Comparison of ENCODE assay signal across 11 cellular contexts in genomic region chr3:136070334-136070733, GRCh38.
DNase-seq lines count a peak whose midpoint lies in the region; ATAC-seq and TF ChIP-seq lines count a peak whose summit lies in the region.
"Had no signal": no experiment of that assay in that cellular context is flagged by ENCODE, and none has a peak within 500 bp of the region (broad histone marks: within the 10 kb centered on the region; RNA-seq: fewer than 3 reads in every experiment).

No MANE protein-coding gene starts in this region.

- no peak overlapping the region for H3K4me3 ChIP-seq in HCT116 (replicated peaks in 1 of 2; ENCODE audit: low read depth in 1 of 2, low read length in 2 of 2)
- no peak overlapping the region for H3K4me3 ChIP-seq in skeletal muscle tissue (ENCODE audit: low read length in 3 of 3)
- no peak overlapping the region for H3K4me3 ChIP-seq in BE2C (ENCODE audit: low read depth, low read length)

- H3K27me3 ChIP-seq in HCT116 (ENCODE audit: insufficient read depth, low read length) (no peaks in the 10 kb centered on the region), foreskin keratinocyte (no peaks in the 10 kb centered on the region), skeletal muscle tissue (ENCODE audit: control insufficient read depth in 3 of 3, insufficient read depth in 3 of 3, low read length in 3 of 3) (no peaks in the 10 kb centered on the region), BE2C (no peaks in the 10 kb centered on the region)

- no peaks in the 10 kb centered on the region for H3K79me2 ChIP-seq in HCT116 (ENCODE audit: insufficient read depth, low read length)

- no peaks in the 10 kb centered on the region for H3K36me3 ChIP-seq in HCT116 (ENCODE audit: control insufficient read depth in 1 of 2, insufficient read depth in 2 of 2, low read length in 2 of 2)
- peaks cover 4 to 11% (median 8%) of the 10 kb centered on the region in 3 donors for H3K36me3 ChIP-seq in skeletal muscle tissue (ENCODE audit: control insufficient read depth in 3 of 3, insufficient read depth in 3 of 3, low read length in 3 of 3)
- H3K36me3 ChIP-seq in BE2C: no peaks in the 10 kb centered on the region

- peak overlapping the region; percentile 31; the same call in 1 of the 2 replicates for H3K4me2 ChIP-seq in HCT116 (ENCODE audit: low read length)

- no peaks in the 10 kb centered on the region for H3K9me2 ChIP-seq in HCT116 (ENCODE audit: insufficient read depth)

- TF ChIP-seq RAD21 in HCT116 (IDR thresholded peaks at IDR 0.05; ENCODE audit: low read depth): no peak

- H3K9me3 ChIP-seq in HCT116 (ENCODE audit: control insufficient read depth in 1 of 2, insufficient read depth in 1 of 2, low read depth in 1 of 2, low read length in 2 of 2) (no peaks in the 10 kb centered on the region), skeletal muscle tissue (ENCODE audit: control insufficient read depth in 3 of 3, low read length in 3 of 3) (no peaks in the 10 kb centered on the region), BE2C (no peaks in the 10 kb centered on the region)

- H3K9ac ChIP-seq in HCT116 (ENCODE audit: low read length) (no peak overlapping the region), skeletal muscle tissue (ENCODE audit: low read depth in 1 of 3, low read length in 3 of 3) (peak overlapping the region in 1 of 3 donors; percentile 55)

- CTCF ChIA-PET in HCT116 (lab: Charles Lee): interaction anchor here (1.5 to 2.7 kb wide), 5 partner anchors 28 to 944 kb away, joined by 4 to 22 read pairs (median 5); partner anchors contain the start of gene STAG1

- H3K27ac ChIP-seq in HCT116 (ENCODE audit: low read depth, low read length) (no peak overlapping the region; the same call in 1 of the 2 replicates), foreskin keratinocyte (peak overlapping the region; percentile 35), skeletal muscle tissue (ENCODE audit: low read depth, low read length) (peak overlapping the region; percentile 80)

- no peak overlapping the region for H2AFZ ChIP-seq in HCT116 (ENCODE audit: low read depth, low read length, poor library complexity, severe bottlenecking)

- H3K4me1 ChIP-seq in HCT116 (ENCODE audit: control insufficient read depth in 1 of 2, insufficient read depth in 2 of 2, low read length in 2 of 2) (peaks cover 10 to 19% of the 10 kb centered on the region in 2 experiments), foreskin keratinocyte (peaks cover 21% of the 10 kb centered on the region), skeletal muscle tissue (ENCODE audit: control insufficient read depth in 3 of 3, insufficient read depth in 3 of 3, low read length in 3 of 3) (peaks cover 16 to 25% (median 24%) of the 10 kb centered on the region in 3 donors), BE2C (no peaks in the 10 kb centered on the region)

- POLR2A ChIA-PET in HCT116 (lab: Charles Lee): no interaction called here

- no TSS peak for BruUV-seq in HCT116 (replicated peaks; lab: Mats Ljungman, UMichigan)

- DNase-seq in HCT116 (ENCODE audit: low read depth, low spot score) (no peak), T1000 (lab: John Stamatoyannopoulos, UW) (peak; percentile 15), foreskin keratinocyte (peak; percentile 79 to 92), BE2C (no peak), HUDEP-2 (lab: John Stamatoyannopoulos, UW; ENCODE audit: unreplicated experiment in 76 of 76) (no peak)
- DNase-seq: activated naive CD4-positive, alpha-beta T cell treated with anti-CD3 and anti-CD28 coated beads for 36 hours; NCI-H1105 treated with DMSO at 0.1 percent for 48 hours; small intestine had no signal

- RAD21 ChIA-PET in HCT116 (lab: Charles Lee; ENCODE audit: low non-redundant PET in 1 of 2, low total read pairs in 2 of 2, uncharacterized antibody in 2 of 2, unreplicated experiment in 2 of 2): no interaction called here

- ATAC-seq in HCT116 (peak; percentile 34; the same call in 1 of the 2 replicates), foreskin keratinocyte (peak; percentile 94), HG02678 (IDR thresholded peaks at IDR 0.05; ENCODE audit: unreplicated experiment) (no peak), GM19467 (IDR thresholded peaks at IDR 0.05; ENCODE audit: unreplicated experiment) (no peak)

- H4K20me1 ChIP-seq in HCT116 (ENCODE audit: insufficient read depth): no peaks in the 10 kb centered on the region

- no peak for TF ChIP-seq POLR2A in HCT116 (IDR thresholded peaks at IDR 0.05; ENCODE audit: borderline replicate concordance, extremely low read depth, insufficient read depth, insufficient read length)

- intact Hi-C loops in HCT116 (cut with micrococcal nuclease): loop anchor here (10.0 kb wide), 3 partner anchors 1624 to 1904 kb away; no protein-coding TSS in a partner anchor

- TF ChIP-seq CTCF in HCT116 (IDR thresholded peaks at IDR 0.05 in 2 of 3, conservative IDR thresholded peaks at IDR 0.05 in 1 of 3; ENCODE audit: borderline replicate concordance in 1 of 3, insufficient read depth in 1 of 3, low read depth in 2 of 3, low read length in 2 of 3) (no peak), foreskin keratinocyte (conservative IDR thresholded peaks at IDR 0.05) (no peak), BE2C (IDR thresholded peaks at IDR 0.05; ENCODE audit: low read depth, low read length) (no peak)

TF ChIP-seq in HCT116, 20 proteins besides CTCF, POLR2A, EP300 and RAD21:
- no peak for TF ChIP-seq EZH2phosphoT487 (IDR thresholded peaks at IDR 0.05; ENCODE audit: borderline replicate concordance)
- TF ChIP-seq ZNF274 (IDR thresholded peaks at IDR 0.05; ENCODE audit: low read depth, low read length): no peak
- TF ChIP-seq ZFX (IDR thresholded peaks at IDR 0.05): no peak
- TF ChIP-seq, protein P1, sequence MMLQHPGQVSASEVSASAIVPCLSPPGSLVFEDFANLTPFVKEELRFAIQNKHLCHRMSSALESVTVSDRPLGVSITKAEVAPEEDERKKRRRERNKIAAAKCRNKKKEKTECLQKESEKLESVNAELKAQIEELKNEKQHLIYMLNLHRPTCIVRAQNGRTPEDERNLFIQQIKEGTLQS (IDR thresholded peaks at IDR 0.05): no peak
- no peak for TF ChIP-seq SIN3A (IDR thresholded peaks at IDR 0.05; ENCODE audit: low read depth)
- TF ChIP-seq SRF (IDR thresholded peaks at IDR 0.05; ENCODE audit: low read depth): no peak
- TF ChIP-seq, protein P2, sequence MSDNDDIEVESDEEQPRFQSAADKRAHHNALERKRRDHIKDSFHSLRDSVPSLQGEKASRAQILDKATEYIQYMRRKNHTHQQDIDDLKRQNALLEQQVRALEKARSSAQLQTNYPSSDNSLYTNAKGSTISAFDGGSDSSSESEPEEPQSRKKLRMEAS (IDR thresholded peaks at IDR 0.05): no peak
- TF ChIP-seq, protein P3, sequence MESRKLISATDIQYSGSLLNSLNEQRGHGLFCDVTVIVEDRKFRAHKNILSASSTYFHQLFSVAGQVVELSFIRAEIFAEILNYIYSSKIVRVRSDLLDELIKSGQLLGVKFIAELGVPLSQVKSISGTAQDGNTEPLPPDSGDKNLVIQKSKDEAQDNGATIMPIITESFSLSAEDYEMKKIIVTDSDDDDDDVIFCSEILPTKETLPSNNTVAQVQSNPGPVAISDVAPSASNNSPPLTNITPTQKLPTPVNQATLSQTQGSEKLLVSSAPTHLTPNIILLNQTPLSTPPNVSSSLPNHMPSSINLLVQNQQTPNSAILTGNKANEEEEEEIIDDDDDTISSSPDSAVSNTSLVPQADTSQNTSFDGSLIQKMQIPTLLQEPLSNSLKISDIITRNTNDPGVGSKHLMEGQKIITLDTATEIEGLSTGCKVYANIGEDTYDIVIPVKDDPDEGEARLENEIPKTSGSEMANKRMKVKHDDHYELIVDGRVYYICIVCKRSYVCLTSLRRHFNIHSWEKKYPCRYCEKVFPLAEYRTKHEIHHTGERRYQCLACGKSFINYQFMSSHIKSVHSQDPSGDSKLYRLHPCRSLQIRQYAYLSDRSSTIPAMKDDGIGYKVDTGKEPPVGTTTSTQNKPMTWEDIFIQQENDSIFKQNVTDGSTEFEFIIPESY (IDR thresholded peaks at IDR 0.05; ENCODE audit: extremely low read depth, insufficient replicate concordance, low read length): no peak
- TF ChIP-seq SP1 (IDR thresholded peaks at IDR 0.05; ENCODE audit: low read depth): no peak

Comparison
In these comparisons a context has a peak if more than half of its experiments do, and no peak if none do; other contexts are left out.
1. ATAC-seq: peak in HCT116 (single experiment) and foreskin keratinocyte (single experiment); none in HG02678 (single experiment) and GM19467 (single experiment).
2. DNase-seq: peak in T1000 (single experiment) and foreskin keratinocyte (2 of 2); none in HCT116 (single experiment), BE2C (single experiment) and HUDEP-2 (0 of 76).